ENCODE assay signal across 11 cellular contexts in the genomic region with DNA sequence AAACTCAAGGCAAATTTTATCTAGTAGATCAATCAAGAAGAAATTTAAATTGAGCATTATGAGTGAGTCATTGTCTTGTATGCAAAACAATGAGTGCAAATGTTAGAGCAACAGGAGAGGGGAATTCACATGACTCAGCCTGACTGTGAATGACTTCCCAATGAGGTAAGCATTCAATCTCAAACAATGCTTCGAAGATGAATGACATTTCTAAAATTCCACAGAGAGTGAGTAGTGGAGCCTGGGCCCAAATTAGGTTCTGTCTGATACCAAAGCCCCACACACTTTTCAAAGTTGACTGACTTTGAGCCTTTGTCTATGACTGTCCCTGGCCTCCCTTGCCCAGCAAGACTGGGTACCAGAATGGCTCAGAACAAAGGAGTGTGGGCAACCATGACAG.
DNase-seq lines count a peak whose midpoint lies in the region; ATAC-seq, FAIRE-seq and TF ChIP-seq lines count a peak whose summit lies in the region.
"Had no signal": no experiment of that assay in that cellular context is flagged by ENCODE, and none has a peak within 500 bp of the region (broad histone marks: within the 10 kb centered on the region; RNA-seq: fewer than 3 reads in every experiment).

No MANE protein-coding gene starts in this region.

- TF ChIP-seq POLR2A in endothelial cell of umbilical vein (IDR thresholded peaks at IDR 0.05; ENCODE audit: low read depth, low read length) = no peak

- H4K20me1 ChIP-seq in GM23338 (replicated peaks; ENCODE audit: insufficient read depth) (no peaks in the 10 kb centered on the region), endothelial cell of umbilical vein (replicated peaks; ENCODE audit: control insufficient read depth, extremely low read depth, insufficient read depth, low read length) (no peaks in the 10 kb centered on the region)

- H2BK5ac ChIP-seq in trophoblast cell (ENCODE audit: low read depth, low read length, poor library complexity) = no peak overlapping the region

- 0 out of 2 replicates have a peak, but pooled peaks cover 8% of the 10 kb centered on the region for H3K9me2 ChIP-seq in GM23338 (ENCODE audit: insufficient read depth)

- peak overlapping the region; percentile 32; the same call in 1 of the 3 replicates for H3K4me3 Mint-ChIP-seq in GM23338

- no peak overlapping the region for H2BK120ac ChIP-seq in trophoblast cell (ENCODE audit: insufficient read depth, low read length, poor library complexity)

- H2AFZ ChIP-seq in GM23338 (no peak overlapping the region), endothelial cell of umbilical vein (ENCODE audit: low read depth, low read length) (no peak overlapping the region), trophoblast cell (ENCODE audit: insufficient read depth, low read length, poor library complexity) (no peak overlapping the region)

- no peak overlapping the region for H4K91ac ChIP-seq in trophoblast cell (ENCODE audit: low read depth, low read length)

- no peak overlapping the region for H3K9ac ChIP-seq in endothelial cell of umbilical vein (replicated peaks; ENCODE audit: extremely low read depth, insufficient read depth, low read length)
- no peak overlapping the region for H3K9ac ChIP-seq in trophoblast cell (ENCODE audit: low read length)

- no peak overlapping the region for H4K12ac ChIP-seq in trophoblast cell (ENCODE audit: low read depth, low read length)

- BruUV-seq in endothelial cell of umbilical vein (replicated peaks; lab: Mats Ljungman, UMichigan) = no TSS peak

- H3K79me1 ChIP-seq in trophoblast cell (ENCODE audit: low read length) = peaks cover 1% of the 10 kb centered on the region

- CTCF ChIA-PET in endothelial cell of umbilical vein (lab: Charles Lee) = no interaction called here

- POLR2A ChIA-PET in endothelial cell of umbilical vein (lab: Charles Lee) = no interaction called here

- ATAC-seq in GM23338 = peak; percentile 84
- no peak for ATAC-seq in GM21447 (IDR thresholded peaks at IDR 0.05; ENCODE audit: unreplicated experiment)
- ATAC-seq: lower lobe of right lung had no signal

- intact Hi-C loops in endothelial cell of umbilical vein (cut with micrococcal nuclease) = loop anchor here (2.0 kb wide), 1 partner anchor 110 kb away; no protein-coding TSS in a partner anchor

- no peak overlapping the region for H3K23ac ChIP-seq in trophoblast cell (ENCODE audit: low read length)

- peak overlapping the region; percentile 98 for H3K27ac Mint-ChIP-seq in GM23338

- dilution Hi-C loops in endothelial cell of umbilical vein (cut with MboI; ENCODE audit: extremely low pct_ligation_motif_present, low sequenced_read_pairs) = no loop called here

- no peaks in the 10 kb centered on the region for H3F3A ChIP-seq in GM23338 (replicated peaks; ENCODE audit: low read depth)

- H3K14ac ChIP-seq in trophoblast cell (ENCODE audit: low read length) = no peak overlapping the region

- H3K27me3 ChIP-seq in GM23338 (ENCODE audit: insufficient read depth) = no peaks in the 10 kb centered on the region
- no peaks in the 10 kb centered on the region for H3K27me3 ChIP-seq in endothelial cell of umbilical vein (ENCODE audit: control insufficient read depth in 2 of 2, insufficient read depth in 2 of 2, low read length in 2 of 2)
- no peaks in the 10 kb centered on the region for H3K27me3 ChIP-seq in trophoblast cell (ENCODE audit: insufficient read depth, low read length)

- H3K9me3 ChIP-seq in endothelial cell of umbilical vein (replicated peaks; ENCODE audit: control insufficient read depth, insufficient read depth, low read length) (no peaks in the 10 kb centered on the region), trophoblast cell (ENCODE audit: insufficient read depth, low read depth, low read length) (peaks cover 3% of the 10 kb centered on the region)
- H3K9me3 ChIP-seq: lower lobe of right lung had no signal

- H2BK12ac ChIP-seq in trophoblast cell (ENCODE audit: low read length) = no peak overlapping the region

- peaks cover 45% of the 10 kb centered on the region for H3K4me1 Mint-ChIP-seq in GM23338

- no CpG with 5 or more reads among the region's 1 CpG for WGBS in trophoblast cell (ENCODE audit: extremely low coverage, insufficient coverage, insufficient read length)

- H3K4me3 ChIP-seq in GM23338 (no peak overlapping the region), endothelial cell of umbilical vein (replicated peaks in 1 of 3; ENCODE audit: insufficient read depth in 1 of 3, low read depth in 1 of 3, low read length in 3 of 3) (no peak overlapping the region), trophoblast cell (ENCODE audit: low read depth, low read length) (no peak overlapping the region)
- H3K4me3 ChIP-seq: lower lobe of right lung had no signal

- H3K27me3 Mint-ChIP-seq in GM23338 (ENCODE audit: insufficient read depth, low read depth, poor library complexity) = peaks cover 6% of the 10 kb centered on the region

- FAIRE-seq in endothelial cell of umbilical vein (lab: Jason Lieb, UNC) = no peak

- no peaks in the 10 kb centered on the region for H3K36me3 ChIP-seq in GM23338 (ENCODE audit: insufficient read depth)
- no peaks in the 10 kb centered on the region for H3K36me3 ChIP-seq in endothelial cell of umbilical vein (ENCODE audit: control insufficient read depth in 2 of 2, extremely low read depth in 1 of 2, insufficient read depth in 2 of 2, low read length in 2 of 2)
- H3K36me3 ChIP-seq in trophoblast cell (ENCODE audit: control insufficient read depth in 1 of 2, insufficient read depth in 2 of 2, low read length in 2 of 2) = no peaks in the 10 kb centered on the region
- H3K36me3 ChIP-seq: lower lobe of right lung had no signal

- no peak for TF ChIP-seq CTCF in GM23338 (conservative IDR thresholded peaks at IDR 0.05; ENCODE audit: low read depth in 2 of 2)
- TF ChIP-seq CTCF in endothelial cell of umbilical vein (IDR thresholded peaks at IDR 0.05; ENCODE audit: extremely low read depth in 1 of 2, insufficient read depth in 1 of 2, low read depth in 1 of 2, low read length in 2 of 2) = no peak

- DNase-seq in GM23338 (ENCODE audit: low spot score) = peak; percentile 91
- peak; percentile 38 for DNase-seq in NCI-H69 (lab: John Stamatoyannopoulos, UW)
- peak; percentile 46 for DNase-seq in endothelial cell of umbilical vein (ENCODE audit: low read depth, low spot score)
- peak; percentile 51 to 83 for DNase-seq in trophoblast cell
- no peak for DNase-seq in stimulated activated CD4-positive, alpha-beta T cell treated with anti-CD3 and anti-CD28 coated beads, Interleukin-2, amount 100 ng/mL, for 48 hours
- DNase-seq in activated effector memory CD4-positive, alpha-beta T cell treated with Interleukin-2 at 50 U/mL for 16 hours = no peak
- DNase-seq in NCI-H1930 (lab: John Stamatoyannopoulos, UW) = no peak
- DNase-seq: central memory CD4-positive, alpha-beta T cell; lower lobe of right lung; NCI-H2107 had no signal

- H3K79me2 ChIP-seq in GM23338 (replicated peaks; ENCODE audit: insufficient read depth) (no peaks in the 10 kb centered on the region), endothelial cell of umbilical vein (ENCODE audit: control insufficient read depth, insufficient read depth, low read length) (no peaks in the 10 kb centered on the region), trophoblast cell (ENCODE audit: control insufficient read depth, insufficient read depth, low read length, poor library complexity) (no peaks in the 10 kb centered on the region)

- H3K18ac ChIP-seq in trophoblast cell (ENCODE audit: low read length) = no peak overlapping the region

- H2AK5ac ChIP-seq in trophoblast cell (ENCODE audit: low read length) = no peak overlapping the region

- H3K4me2 ChIP-seq in GM23338 = 0 out of 2 replicates have a peak overlapping the region, but pooled peaks have one; percentile 9
- no peak overlapping the region for H3K4me2 ChIP-seq in endothelial cell of umbilical vein (ENCODE audit: insufficient read depth, low read length)
- H3K4me2 ChIP-seq in trophoblast cell (ENCODE audit: low read length) = no peak overlapping the region

- peaks cover 10% of the 10 kb centered on the region for H3K9me3 Mint-ChIP-seq in GM23338

- H3K27ac ChIP-seq in GM23338 (ENCODE audit: low read depth) (peak overlapping the region; percentile 90), endothelial cell of umbilical vein (ENCODE audit: insufficient read depth, low read depth, low read length) (peak overlapping the region; percentile 81), trophoblast cell (ENCODE audit: low read depth, low read length) (no peak overlapping the region)
- H3K27ac ChIP-seq: lower lobe of right lung had no signal

- peaks cover 5% of the 10 kb centered on the region for H3K36me3 Mint-ChIP-seq in GM23338 (ENCODE audit: low read depth)

- H3K4me1 ChIP-seq in GM23338 (ENCODE audit: insufficient read depth) = peaks cover 25% of the 10 kb centered on the region
- peaks cover 6% of the 10 kb centered on the region for H3K4me1 ChIP-seq in endothelial cell of umbilical vein (ENCODE audit: control insufficient read depth, extremely low read depth, insufficient read depth, low read length)
- peaks cover 12 to 15% of the 10 kb centered on the region in 2 experiments for H3K4me1 ChIP-seq in trophoblast cell (ENCODE audit: control insufficient read depth in 1 of 2, insufficient read depth in 2 of 2, low read length in 2 of 2)
- H3K4me1 ChIP-seq: lower lobe of right lung had no signal

- no peaks in the 10 kb centered on the region for H3K9me1 ChIP-seq in endothelial cell of umbilical vein (replicated peaks; ENCODE audit: control insufficient read depth, extremely low read depth, insufficient read depth, low read length)

- no peak overlapping the region for H4K8ac ChIP-seq in trophoblast cell (ENCODE audit: low read depth, low read length)

- no peak overlapping the region for H3K4ac ChIP-seq in trophoblast cell (ENCODE audit: low read depth, low read length)

TF ChIP-seq in endothelial cell of umbilical vein, 7 proteins besides CTCF, POLR2A, EP300 and RAD21:
- TF ChIP-seq MYC (IDR thresholded peaks at IDR 0.05; ENCODE audit: low read depth, low read length) (no peak), GATA2 (IDR thresholded peaks at IDR 0.05; ENCODE audit: insufficient read depth, insufficient read length, low read depth, low read length) (peak; percentile 34), EZH2 (IDR thresholded peaks at IDR 0.05; ENCODE audit: borderline replicate concordance, low read depth, low read length, severe bottlenecking) (no peak), FOS (IDR thresholded peaks at IDR 0.05; ENCODE audit: borderline replicate concordance, insufficient read depth, low read length) (no peak), JUN (IDR thresholded peaks at IDR 0.05; ENCODE audit: borderline replicate concordance, insufficient read depth, insufficient read length, low read depth) (peak; percentile 99), POLR2AphosphoS5 (IDR thresholded peaks at IDR 0.05; ENCODE audit: insufficient read depth, low read depth, low read length) (no peak)
- TF ChIP-seq, protein P1, sequence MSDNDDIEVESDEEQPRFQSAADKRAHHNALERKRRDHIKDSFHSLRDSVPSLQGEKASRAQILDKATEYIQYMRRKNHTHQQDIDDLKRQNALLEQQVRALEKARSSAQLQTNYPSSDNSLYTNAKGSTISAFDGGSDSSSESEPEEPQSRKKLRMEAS (IDR thresholded peaks at IDR 0.05; ENCODE audit: insufficient read depth, insufficient read length) = no peak

Comparison
In these comparisons a context has a peak if more than half of its experiments do, and no peak if none do; other contexts are left out.
1. DNase-seq: peak in GM23338 (single experiment), NCI-H69 (single experiment), endothelial cell of umbilical vein (single experiment) and trophoblast cell (2 of 2); none in stimulated activated CD4-positive, alpha-beta T cell treated with anti-CD3 and anti-CD28 coated beads, Interleukin-2, amount 100 ng/mL, for 48 hours (0 of 2), activated effector memory CD4-positive, alpha-beta T cell treated with Interleukin-2 at 50 U/mL for 16 hours (single experiment) and NCI-H1930 (0 of 2).